Comparison of ENCODE assay signal across 1 cellular context in the genomic region with DNA sequence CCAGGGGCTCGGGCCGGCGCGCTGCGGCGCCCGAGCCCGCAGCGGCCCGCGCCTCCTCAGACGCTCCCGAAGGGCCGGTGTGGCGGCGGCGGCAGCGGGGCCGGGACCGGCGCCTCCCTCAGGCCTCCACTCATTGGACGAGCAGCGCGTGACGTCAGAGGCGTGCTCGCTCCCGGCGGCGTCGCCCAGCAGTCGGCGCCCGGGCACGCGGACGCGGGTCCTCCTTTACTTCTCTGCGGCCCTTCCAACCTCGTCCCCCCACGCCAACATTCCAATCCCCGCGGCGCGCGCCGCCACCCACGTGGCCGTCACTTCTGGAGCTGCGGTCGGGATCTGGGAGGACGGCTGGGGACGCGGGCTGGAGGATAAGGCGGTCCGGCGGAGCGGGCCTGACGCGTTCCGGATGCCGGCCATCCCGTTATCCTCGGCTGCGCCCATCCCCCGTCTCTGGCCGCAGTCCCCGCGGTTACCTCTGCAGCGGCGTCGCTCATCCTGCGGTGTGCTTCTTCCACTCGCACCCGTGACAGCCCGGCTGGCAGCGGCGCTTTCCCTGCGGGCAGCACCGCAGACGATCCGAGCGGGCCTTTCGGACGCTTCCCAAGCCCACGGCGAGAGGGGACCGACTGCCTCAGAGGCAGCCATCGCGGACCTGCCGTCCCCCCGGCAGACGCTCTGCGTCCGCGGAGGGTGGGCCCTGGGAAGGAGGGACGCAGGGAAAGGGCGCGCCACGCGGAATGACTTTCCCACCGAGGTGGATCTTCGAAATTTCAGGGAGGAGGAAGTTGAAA.
TF ChIP-seq lines count a peak whose summit lies in the region.

A gene with protein sequence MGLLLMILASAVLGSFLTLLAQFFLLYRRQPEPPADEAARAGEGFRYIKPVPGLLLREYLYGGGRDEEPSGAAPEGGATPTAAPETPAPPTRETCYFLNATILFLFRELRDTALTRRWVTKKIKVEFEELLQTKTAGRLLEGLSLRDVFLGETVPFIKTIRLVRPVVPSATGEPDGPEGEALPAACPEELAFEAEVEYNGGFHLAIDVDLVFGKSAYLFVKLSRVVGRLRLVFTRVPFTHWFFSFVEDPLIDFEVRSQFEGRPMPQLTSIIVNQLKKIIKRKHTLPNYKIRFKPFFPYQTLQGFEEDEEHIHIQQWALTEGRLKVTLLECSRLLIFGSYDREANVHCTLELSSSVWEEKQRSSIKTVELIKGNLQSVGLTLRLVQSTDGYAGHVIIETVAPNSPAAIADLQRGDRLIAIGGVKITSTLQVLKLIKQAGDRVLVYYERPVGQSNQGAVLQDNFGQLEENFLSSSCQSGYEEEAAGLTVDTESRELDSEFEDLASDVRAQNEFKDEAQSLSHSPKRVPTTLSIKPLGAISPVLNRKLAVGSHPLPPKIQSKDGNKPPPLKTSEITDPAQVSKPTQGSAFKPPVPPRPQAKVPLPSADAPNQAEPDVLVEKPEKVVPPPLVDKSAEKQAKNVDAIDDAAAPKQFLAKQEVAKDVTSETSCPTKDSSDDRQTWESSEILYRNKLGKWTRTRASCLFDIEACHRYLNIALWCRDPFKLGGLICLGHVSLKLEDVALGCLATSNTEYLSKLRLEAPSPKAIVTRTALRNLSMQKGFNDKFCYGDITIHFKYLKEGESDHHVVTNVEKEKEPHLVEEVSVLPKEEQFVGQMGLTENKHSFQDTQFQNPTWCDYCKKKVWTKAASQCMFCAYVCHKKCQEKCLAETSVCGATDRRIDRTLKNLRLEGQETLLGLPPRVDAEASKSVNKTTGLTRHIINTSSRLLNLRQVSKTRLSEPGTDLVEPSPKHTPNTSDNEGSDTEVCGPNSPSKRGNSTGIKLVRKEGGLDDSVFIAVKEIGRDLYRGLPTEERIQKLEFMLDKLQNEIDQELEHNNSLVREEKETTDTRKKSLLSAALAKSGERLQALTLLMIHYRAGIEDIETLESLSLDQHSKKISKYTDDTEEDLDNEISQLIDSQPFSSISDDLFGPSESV (minus strand): TSS at position 81 of the 788 bp plus-strand sequence. CDS start 213 bp downstream, outside the sequence.

TF ChIP-seq in K562, 482 proteins besides CTCF, POLR2A, EP300 and RAD21 (continued from another document and continues in another):
- TF ChIP-seq, protein P1, sequence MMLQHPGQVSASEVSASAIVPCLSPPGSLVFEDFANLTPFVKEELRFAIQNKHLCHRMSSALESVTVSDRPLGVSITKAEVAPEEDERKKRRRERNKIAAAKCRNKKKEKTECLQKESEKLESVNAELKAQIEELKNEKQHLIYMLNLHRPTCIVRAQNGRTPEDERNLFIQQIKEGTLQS (IDR thresholded peaks at IDR 0.05): peak; percentile 36; the same call in 1 of the 2 replicates
- TF ChIP-seq, protein P1 (CRISPR knock-in tag; conservative IDR thresholded peaks at IDR 0.05): no peak
- TF ChIP-seq DNMT1 (IDR thresholded peaks at IDR 0.05) (no peak), PHF8 (IDR thresholded peaks at IDR 0.05; ENCODE audit: borderline replicate concordance, low read length) (peak; percentile 73; the same call in 1 of the 2 replicates), SMARCB1 (IDR thresholded peaks at IDR 0.05; ENCODE audit: insufficient read length, low read depth) (no peak), E2F3 (CRISPR knock-in tag; IDR thresholded peaks at IDR 0.05) (0 out of 2 replicates have a peak, but pooled peaks have one; percentile 8), PPARD (CRISPR knock-in tag; IDR thresholded peaks at IDR 0.05) (no peak), DIDO1 (tag; IDR thresholded peaks at IDR 0.05; ENCODE audit: low read depth) (no peak), NR3C1 (CRISPR knock-in tag; IDR thresholded peaks at IDR 0.05) (no peak), RFX5 (IDR thresholded peaks at IDR 0.05; ENCODE audit: low read depth, low read length) (0 out of 2 replicates have a peak, but pooled peaks have one; percentile 25), MAFF (IDR thresholded peaks at IDR 0.05; ENCODE audit: low read length) (no peak), MECOM (CRISPR knock-in tag; IDR thresholded peaks at IDR 0.05) (no peak), FUS (optimal IDR thresholded peaks at IDR 0.05; ENCODE audit: low read depth, low read length) (no peak), MIER1 (IDR thresholded peaks at IDR 0.05; ENCODE audit: low read depth) (no peak), ZNF263 (CRISPR knock-in tag; IDR thresholded peaks at IDR 0.05; ENCODE audit: borderline replicate concordance) (0 out of 2 replicates have a peak, but pooled peaks have one; percentile 54), ZNF589 (CRISPR knock-in tag; IDR thresholded peaks at IDR 0.05; ENCODE audit: low read depth) (no peak), MTF1 (CRISPR knock-in tag; IDR thresholded peaks at IDR 0.05; ENCODE audit: borderline replicate concordance) (no peak), HEY1 (CRISPR knock-in tag; IDR thresholded peaks at IDR 0.05; ENCODE audit: borderline replicate concordance) (no peak), RERE (CRISPR knock-in tag; IDR thresholded peaks at IDR 0.05; ENCODE audit: borderline replicate concordance) (no peak), JUN (IDR thresholded peaks at IDR 0.05; ENCODE audit: borderline replicate concordance, low read depth, low read length) (peak; percentile 18; the same call in 1 of the 2 replicates), JUN (CRISPR knock-in tag; IDR thresholded peaks at IDR 0.05; ENCODE audit: borderline replicate concordance) (peak; percentile 31; the same call in 1 of the 2 replicates), SRF (CRISPR knock-in tag; IDR thresholded peaks at IDR 0.05) (no peak), HNRNPUL1 (IDR thresholded peaks at IDR 0.05; ENCODE audit: low read length) (no peak), MNT (conservative IDR thresholded peaks at IDR 0.05) (peak; percentile 81 to 88), BMI1 (IDR thresholded peaks at IDR 0.05; ENCODE audit: low read length) (no peak), ZNF766 (CRISPR knock-in tag; conservative IDR thresholded peaks at IDR 0.05) (no peak), RNF219 (CRISPR knock-in tag; IDR thresholded peaks at IDR 0.05) (no peak), NCOR1 (IDR thresholded peaks at IDR 0.05) (no peak), NEUROD1 (IDR thresholded peaks at IDR 0.05; ENCODE audit: borderline replicate concordance, low read depth, low read length, partially characterized antibody) (no peak), ASH1L (IDR thresholded peaks at IDR 0.05; ENCODE audit: borderline replicate concordance, low read depth, partially characterized antibody) (no peak), RUNX1 (IDR thresholded peaks at IDR 0.05; ENCODE audit: low read depth) (0 out of 2 replicates have a peak, but pooled peaks have one; percentile 22), ZFX (CRISPR knock-in tag; IDR thresholded peaks at IDR 0.05) (peak; percentile 89), MTA1 (IDR thresholded peaks at IDR 0.05; ENCODE audit: borderline replicate concordance) (no peak), HCFC1 (IDR thresholded peaks at IDR 0.05; ENCODE audit: low read depth, low read length) (no peak)
- TF ChIP-seq, protein P2, sequence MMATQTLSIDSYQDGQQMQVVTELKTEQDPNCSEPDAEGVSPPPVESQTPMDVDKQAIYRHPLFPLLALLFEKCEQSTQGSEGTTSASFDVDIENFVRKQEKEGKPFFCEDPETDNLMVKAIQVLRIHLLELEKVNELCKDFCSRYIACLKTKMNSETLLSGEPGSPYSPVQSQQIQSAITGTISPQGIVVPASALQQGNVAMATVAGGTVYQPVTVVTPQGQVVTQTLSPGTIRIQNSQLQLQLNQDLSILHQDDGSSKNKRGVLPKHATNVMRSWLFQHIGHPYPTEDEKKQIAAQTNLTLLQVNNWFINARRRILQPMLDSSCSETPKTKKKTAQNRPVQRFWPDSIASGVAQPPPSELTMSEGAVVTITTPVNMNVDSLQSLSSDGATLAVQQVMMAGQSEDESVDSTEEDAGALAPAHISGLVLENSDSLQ (IDR thresholded peaks at IDR 0.05): no peak
- TF ChIP-seq, protein P3, sequence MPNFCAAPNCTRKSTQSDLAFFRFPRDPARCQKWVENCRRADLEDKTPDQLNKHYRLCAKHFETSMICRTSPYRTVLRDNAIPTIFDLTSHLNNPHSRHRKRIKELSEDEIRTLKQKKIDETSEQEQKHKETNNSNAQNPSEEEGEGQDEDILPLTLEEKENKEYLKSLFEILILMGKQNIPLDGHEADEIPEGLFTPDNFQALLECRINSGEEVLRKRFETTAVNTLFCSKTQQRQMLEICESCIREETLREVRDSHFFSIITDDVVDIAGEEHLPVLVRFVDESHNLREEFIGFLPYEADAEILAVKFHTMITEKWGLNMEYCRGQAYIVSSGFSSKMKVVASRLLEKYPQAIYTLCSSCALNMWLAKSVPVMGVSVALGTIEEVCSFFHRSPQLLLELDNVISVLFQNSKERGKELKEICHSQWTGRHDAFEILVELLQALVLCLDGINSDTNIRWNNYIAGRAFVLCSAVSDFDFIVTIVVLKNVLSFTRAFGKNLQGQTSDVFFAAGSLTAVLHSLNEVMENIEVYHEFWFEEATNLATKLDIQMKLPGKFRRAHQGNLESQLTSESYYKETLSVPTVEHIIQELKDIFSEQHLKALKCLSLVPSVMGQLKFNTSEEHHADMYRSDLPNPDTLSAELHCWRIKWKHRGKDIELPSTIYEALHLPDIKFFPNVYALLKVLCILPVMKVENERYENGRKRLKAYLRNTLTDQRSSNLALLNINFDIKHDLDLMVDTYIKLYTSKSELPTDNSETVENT (CRISPR knock-in tag; IDR thresholded peaks at IDR 0.05): no peak; the same call in 1 of the 2 replicates
- TF ChIP-seq, protein P4, sequence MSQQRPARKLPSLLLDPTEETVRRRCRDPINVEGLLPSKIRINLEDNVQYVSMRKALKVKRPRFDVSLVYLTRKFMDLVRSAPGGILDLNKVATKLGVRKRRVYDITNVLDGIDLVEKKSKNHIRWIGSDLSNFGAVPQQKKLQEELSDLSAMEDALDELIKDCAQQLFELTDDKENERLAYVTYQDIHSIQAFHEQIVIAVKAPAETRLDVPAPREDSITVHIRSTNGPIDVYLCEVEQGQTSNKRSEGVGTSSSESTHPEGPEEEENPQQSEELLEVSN (IDR thresholded peaks at IDR 0.05; ENCODE audit: borderline replicate concordance in 1 of 2, extremely low read depth in 1 of 2, insufficient read depth in 1 of 2, insufficient read length in 1 of 2, low read depth in 1 of 2, low read length in 1 of 2, poor library complexity in 1 of 2, severe bottlenecking in 1 of 2): peak; percentile 51 to 69
